ENCODE assay signal across 41 cellular contexts in genomic region chr15:58404722-58405121, GRCh38. TPM values are rescaled to one million over a fixed set of nuclear protein-coding genes. Genes with fewer than 3 reads are reported as not detected.
"Had no signal": no experiment of that assay in that cellular context is flagged by ENCODE, and none has a peak within 500 bp of the region (broad histone marks: within the 10 kb centered on the region; RNA-seq: fewer than 3 reads in every experiment).

No MANE protein-coding gene starts in this region.

- H3K4me1 ChIP-seq: adrenal gland, ascending aorta, body of pancreas, breast epithelium had no signal

- H3K9me3 ChIP-seq: adrenal gland, ascending aorta, body of pancreas, breast epithelium had no signal

- H3K36me3 ChIP-seq: adrenal gland, ascending aorta, brain microvascular endothelial cell, breast epithelium, cardiac muscle cell had no signal

- H3K4me3 ChIP-seq: adrenal gland, ascending aorta, body of pancreas, breast epithelium, cardiac muscle cell had no signal

- FAIRE-seq: astrocyte, bronchial epithelial cell had no signal

- H3K9me3 Mint-ChIP-seq: activated naive CD4-positive, alpha-beta T cell treated with anti-CD3 and anti-CD28 coated beads for 36 hours; activated naive CD4-positive, alpha-beta T cell treated with anti-CD3 and anti-CD28 coated beads, Interleukin-2, amount 10 ng/mL, durations not matched to agents 7 days and 5 days; activated naive CD4-positive, alpha-beta T cell treated with anti-CD3 and anti-CD28 coated beads, Interleukin-2, amount 50 U/mL, for 24 hours; activated naive CD8-positive, alpha-beta T cell treated with anti-CD3 and anti-CD28 coated beads, Interleukin-2, amount 50 U/mL, for 24 hours; activated T-cell treated with anti-CD3 and anti-CD28 coated beads, Interleukin-2, amount 50 U/mL, for 24 hours; activated T-cell treated with anti-CD3 and anti-CD28 coated beads, Interleukin-2, amount 50 U/mL, for 4 hours; activated T-cell treated with anti-CD3 and anti-CD28 coated beads, Interleukin-2, amount 50 U/mL, for 72 hours; activated T-helper 17 cell treated with anti-CD3 and anti-CD28 coated beads, Interleukin-2, amount 50 U/mL, for 72 hours; activated T-helper 2 cell treated with anti-CD3 and anti-CD28 coated beads, Interferon-gamma antibody, Interleukin-2, Interleukin-4, amounts not matched to agents 10 μg/mL and 5 μg/mL and 100 μg/mL, durations not matched to agents 14 hours and 24 hours and 36 hours; central memory CD8-positive, alpha-beta T cell had no signal

- ATAC-seq: activated naive CD4-positive, alpha-beta T cell treated with anti-CD3 and anti-CD28 coated beads, Interleukin-2, amount 50 U/mL, for 72 hours; activated naive CD8-positive, alpha-beta T cell treated with anti-CD3 and anti-CD28 coated beads, Interleukin-2, amount 50 U/mL, for 24 hours; activated T-cell treated with anti-CD3 and anti-CD28 coated beads, Interleukin-2, amount 50 U/mL, for 4 hours; activated T-cell treated with anti-CD3 and anti-CD28 coated beads, Interleukin-2, amount 50 U/mL, for 72 hours; activated T-helper 17 cell treated with anti-CD3 and anti-CD28 coated beads, Interleukin-2, amount 50 U/mL, for 72 hours; body of pancreas had no signal

- H3K36me3 Mint-ChIP-seq: activated naive CD4-positive, alpha-beta T cell treated with anti-CD3 and anti-CD28 coated beads, Interleukin-2, amount 10 ng/mL, durations not matched to agents 7 days and 5 days; activated naive CD4-positive, alpha-beta T cell treated with anti-CD3 and anti-CD28 coated beads, Interleukin-2, amount 50 U/mL, for 24 hours; activated naive CD4-positive, alpha-beta T cell treated with anti-CD3 and anti-CD28 coated beads, Interleukin-2, amount 50 U/mL, for 72 hours; activated naive CD8-positive, alpha-beta T cell; activated naive CD8-positive, alpha-beta T cell treated with anti-CD3 and anti-CD28 coated beads for 36 hours; brain had no signal

- H3K27me3 ChIP-seq: adrenal gland, ascending aorta, body of pancreas, brain microvascular endothelial cell, breast epithelium, cardiac muscle cell had no signal

- DNase-seq: activated effector memory CD4-positive, alpha-beta T cell treated with anti-CD3 and anti-CD28 coated beads, Interleukin-2, amount 50 U/mL, for 16 hours; activated effector memory CD4-positive, alpha-beta T cell treated with Interleukin-2 at 50 U/mL for 16 hours; activated gamma-delta T cell; activated gamma-delta T cell treated with Interleukin-2 at 50 U/mL for 16 hours; activated naive CD4-positive, alpha-beta T cell; activated naive CD4-positive, alpha-beta T cell treated with anti-CD3 and anti-CD28 coated beads for 36 hours; activated naive CD4-positive, alpha-beta T cell treated with anti-CD3 and anti-CD28 coated beads, Interleukin-2, amount 10 ng/mL, durations not matched to agents 7 days and 5 days; activated naive CD4-positive, alpha-beta T cell treated with anti-CD3 and anti-CD28 coated beads, Interleukin-2, amount 50 U/mL, for 16 hours; activated naive CD4-positive, alpha-beta T cell treated with Interleukin-2 at 50 U/mL for 16 hours; activated naive CD8-positive, alpha-beta T cell treated with anti-CD3 and anti-CD28 coated beads for 36 hours; activated naive CD8-positive, alpha-beta T cell treated with anti-CD3 and anti-CD28 coated beads, Interleukin-2, amount 10 ng/mL, durations not matched to agents 7 days and 5 days; activated naive CD8-positive, alpha-beta T cell treated with anti-CD3 and anti-CD28 coated beads, Interleukin-2, amount 50 U/mL, for 24 hours; activated T-cell treated with anti-CD3 and anti-CD28 coated beads, Interleukin-2, amount 50 U/mL, for 24 hours; activated T-cell treated with anti-CD3 and anti-CD28 coated beads, Interleukin-2, amount 50 U/mL, for 4 hours; activated T-cell treated with anti-CD3 and anti-CD28 coated beads, Interleukin-2, amount 50 U/mL, for 48 hours; activated T-cell treated with anti-CD3 and anti-CD28 coated beads, Interleukin-2, amount 50 U/mL, for 72 hours; adrenal gland; amniotic stem cell; amygdala; anterior cingulate cortex; aorta; body of pancreas; brain microvascular endothelial cell; caudate nucleus; central memory CD4-positive, alpha-beta T cell; cerebellar nuclear complex had no signal

- H3K4me1 Mint-ChIP-seq: activated T-helper 17 cell treated with anti-CD3 and anti-CD28 coated beads, Interleukin-2, amount 50 U/mL, for 72 hours; central memory CD8-positive, alpha-beta T cell had no signal

- H3K27ac ChIP-seq: adrenal gland, ascending aorta, body of pancreas, brain microvascular endothelial cell, breast epithelium, cardiac muscle cell had no signal

- H3K27ac Mint-ChIP-seq: activated naive CD4-positive, alpha-beta T cell treated with anti-CD3 and anti-CD28 coated beads for 36 hours; activated naive CD4-positive, alpha-beta T cell treated with anti-CD3 and anti-CD28 coated beads, Interleukin-2, amount 10 ng/mL, durations not matched to agents 7 days and 5 days; activated naive CD4-positive, alpha-beta T cell treated with anti-CD3 and anti-CD28 coated beads, Interleukin-2, amount 50 U/mL, for 72 hours; activated naive CD8-positive, alpha-beta T cell; activated naive CD8-positive, alpha-beta T cell treated with anti-CD3 and anti-CD28 coated beads for 36 hours; activated naive CD8-positive, alpha-beta T cell treated with anti-CD3 and anti-CD28 coated beads, Interleukin-2, amount 10 ng/mL, durations not matched to agents 7 days and 5 days; activated naive CD8-positive, alpha-beta T cell treated with anti-CD3 and anti-CD28 coated beads, Interleukin-2, amount 50 U/mL, for 24 hours; activated T-cell treated with anti-CD3 and anti-CD28 coated beads, Interleukin-2, amount 50 U/mL, for 24 hours; activated T-cell treated with anti-CD3 and anti-CD28 coated beads, Interleukin-2, amount 50 U/mL, for 72 hours; activated T-helper 1 cell treated with anti-CD3 and anti-CD28 coated beads, Interleukin-12 subunit alpha, Interleukin-12 subunit beta, Interleukin-2, Interleukin-4 antibody, amounts not matched to agents 30 ng/mL and 10 ng/mL and 1 ng/mL, durations not matched to agents 14 hours and 24 hours and 36 hours; activated T-helper 17 cell treated with anti-CD3 and anti-CD28 coated beads, Interleukin-2, amount 50 U/mL, for 72 hours; activated T-helper 2 cell treated with anti-CD3 and anti-CD28 coated beads, Interferon-gamma antibody, Interleukin-2, Interleukin-4, amounts not matched to agents 10 μg/mL and 5 μg/mL and 100 μg/mL, durations not matched to agents 14 hours and 24 hours and 36 hours; brain had no signal

- H3K4me3 Mint-ChIP-seq: activated naive CD4-positive, alpha-beta T cell treated with anti-CD3 and anti-CD28 coated beads for 36 hours; activated naive CD4-positive, alpha-beta T cell treated with anti-CD3 and anti-CD28 coated beads, Interleukin-2, amount 10 ng/mL, durations not matched to agents 7 days and 5 days; activated naive CD4-positive, alpha-beta T cell treated with anti-CD3 and anti-CD28 coated beads, Interleukin-2, amount 50 U/mL, for 24 hours; activated naive CD8-positive, alpha-beta T cell; activated naive CD8-positive, alpha-beta T cell treated with anti-CD3 and anti-CD28 coated beads for 36 hours; activated naive CD8-positive, alpha-beta T cell treated with anti-CD3 and anti-CD28 coated beads, Interleukin-2, amount 10 ng/mL, durations not matched to agents 7 days and 5 days; activated naive CD8-positive, alpha-beta T cell treated with anti-CD3 and anti-CD28 coated beads, Interleukin-2, amount 50 U/mL, for 24 hours; activated T-cell treated with anti-CD3 and anti-CD28 coated beads, Interleukin-2, amount 50 U/mL, for 24 hours; activated T-cell treated with anti-CD3 and anti-CD28 coated beads, Interleukin-2, amount 50 U/mL, for 4 hours; activated T-cell treated with anti-CD3 and anti-CD28 coated beads, Interleukin-2, amount 50 U/mL, for 72 hours; activated T-helper 1 cell treated with anti-CD3 and anti-CD28 coated beads, Interleukin-12 subunit alpha, Interleukin-12 subunit beta, Interleukin-2, Interleukin-4 antibody, amounts not matched to agents 30 ng/mL and 10 ng/mL and 1 ng/mL, durations not matched to agents 14 hours and 24 hours and 36 hours; activated T-helper 17 cell treated with anti-CD3 and anti-CD28 coated beads, Interleukin-2, amount 50 U/mL, for 72 hours; brain; central memory CD8-positive, alpha-beta T cell had no signal

- H3K27me3 Mint-ChIP-seq: activated naive CD4-positive, alpha-beta T cell treated with anti-CD3 and anti-CD28 coated beads, Interleukin-2, amount 50 U/mL, for 24 hours; activated naive CD8-positive, alpha-beta T cell; activated naive CD8-positive, alpha-beta T cell treated with anti-CD3 and anti-CD28 coated beads for 36 hours; activated naive CD8-positive, alpha-beta T cell treated with anti-CD3 and anti-CD28 coated beads, Interleukin-2, amount 10 ng/mL, durations not matched to agents 7 days and 5 days; activated naive CD8-positive, alpha-beta T cell treated with anti-CD3 and anti-CD28 coated beads, Interleukin-2, amount 50 U/mL, for 24 hours; activated T-cell treated with anti-CD3 and anti-CD28 coated beads, Interleukin-2, amount 50 U/mL, for 24 hours; activated T-helper 17 cell treated with anti-CD3 and anti-CD28 coated beads, Interleukin-2, amount 50 U/mL, for 72 hours; central memory CD8-positive, alpha-beta T cell had no signal

RNA-seq across cellular contexts. Expression of gene LIPC, which starts 27.1 kb away (rescaled TPM):
- total RNA-seq: ascending aorta, astrocyte, cardiac muscle cell, cerebellum, chondrocyte had no signal
- polyA plus RNA-seq: cardiac muscle cell had no signal
